In genomic region chr2:52343010-52343409, GRCh38 we compare ENCODE assay signal across 22 cellular contexts.
"Had no signal": no experiment of that assay in that cellular context is flagged by ENCODE, and none has a peak within 500 bp of the region (broad histone marks: within the 10 kb centered on the region; RNA-seq: fewer than 3 reads in every experiment).

No MANE protein-coding gene starts in this region.

- DNase-seq: colonic mucosa; cortex of kidney; effector CD8-positive, alpha-beta T cell; effector memory CD8-positive, alpha-beta T cell; endodermal cell; erythroblast; esophagus squamous epithelium; foreskin melanocyte; gastrocnemius medialis; glutamatergic neuron; head of caudate nucleus; heart right ventricle; hippocampal formation; left cardiac atrium; left lung; left ventricle myocardium superior; lower lobe of right lung; mucosa of descending colon had no signal

- H3K27me3 ChIP-seq: colonic mucosa, esophagus squamous epithelium, gastrocnemius medialis, heart right ventricle, left lung had no signal

- H3K9me3 Mint-ChIP-seq: endodermal cell, mesothelial cell of epicardium had no signal

- H3K9me3 ChIP-seq: colonic mucosa, esophagus squamous epithelium, gastrocnemius medialis, heart right ventricle, left lung, lower lobe of right lung, mucosa of descending colon had no signal

- ATAC-seq: effector memory CD8-positive, alpha-beta T cell; esophagus mucosa; gastrocnemius medialis; heart right ventricle; left cardiac atrium; left lung; left ventricle myocardium superior; lower lobe of right lung; mucosa of descending colon had no signal

- H3K4me3 ChIP-seq: colonic mucosa, esophagus squamous epithelium, gastrocnemius medialis, heart right ventricle, left lung, lower lobe of right lung, mucosa of descending colon had no signal

- H3K27me3 Mint-ChIP-seq: dendritic cell treated with granulocyte-macrophage colony-stimulating factor and Interleukin-4, amounts not matched to agents 40 ng/mL and 50 ng/mL, for 4 days; effector memory CD8-positive, alpha-beta T cell had no signal

- H3K27ac ChIP-seq: colonic mucosa, epithelial cell of prostate, esophagus squamous epithelium, gastrocnemius medialis, heart right ventricle, left lung, lower lobe of right lung had no signal

- H3K36me3 Mint-ChIP-seq: mesothelial cell of epicardium had no signal

- H3K4me1 ChIP-seq: colonic mucosa, esophagus squamous epithelium, gastrocnemius medialis, heart right ventricle, left lung, lower lobe of right lung had no signal

- H3K36me3 ChIP-seq: colonic mucosa, esophagus squamous epithelium, gastrocnemius medialis, heart right ventricle, left lung, lower lobe of right lung had no signal

- H3K27ac Mint-ChIP-seq: dendritic cell treated with granulocyte-macrophage colony-stimulating factor and Interleukin-4, amounts not matched to agents 40 ng/mL and 50 ng/mL, for 4 days; effector memory CD8-positive, alpha-beta T cell; mesothelial cell of epicardium had no signal

- H3K4me3 Mint-ChIP-seq: dendritic cell treated with granulocyte-macrophage colony-stimulating factor and Interleukin-4, amounts not matched to agents 40 ng/mL and 50 ng/mL, for 4 days; effector memory CD8-positive, alpha-beta T cell; endodermal cell; mesothelial cell of epicardium had no signal
